ENCODE assay signal across 13 cellular contexts in genomic region chr3:189316296-189317019, GRCh38.
A peak's percentile ranks its signal among the peaks of the same experiment; 100 is the strongest.
DNase-seq lines count a peak whose midpoint lies in the region; ATAC-seq, FAIRE-seq and TF ChIP-seq lines count a peak whose summit lies in the region.
"Had no signal": no experiment of that assay in that cellular context is flagged by ENCODE, and none has a peak within 500 bp of the region (broad histone marks: within the 10 kb centered on the region; RNA-seq: fewer than 3 reads in every experiment).

No MANE protein-coding gene starts in this region.

- H3K36me3 Mint-ChIP-seq in natural killer cell treated with Interleukin-12 subunit alpha and Interleukin-12 subunit beta and Interleukin-15 and Interleukin-18, amount 100 ng/mL, for 72 hours = no peaks in the 10 kb centered on the region

- H3F3A ChIP-seq in GM23248 (ENCODE audit: insufficient read depth) = no peaks in the 10 kb centered on the region

- H3K9me3 Mint-ChIP-seq in natural killer cell treated with Interleukin-12 subunit alpha and Interleukin-12 subunit beta and Interleukin-15 and Interleukin-18, amount 100 ng/mL, for 72 hours = peaks cover 3% of the 10 kb centered on the region

- H3K27ac Mint-ChIP-seq in natural killer cell treated with Interleukin-12 subunit alpha and Interleukin-12 subunit beta and Interleukin-15 and Interleukin-18, amount 100 ng/mL, for 72 hours = no peak overlapping the region

- H3K9ac ChIP-seq in GM23248 = no peak overlapping the region

- WGBS in GM23248 (ENCODE audit: low coverage in 1 of 2, low lambda C conversion rate in 2 of 2, missing lambda C conversion rate in 2 of 2), 2 experiments = 87 to 91% methylated on average over 6 of the region's 6 CpGs

- no peak overlapping the region for H3K27ac ChIP-seq in GM23248

- TF ChIP-seq CTCF in bronchial epithelial cell (IDR thresholded peaks at IDR 0.05; ENCODE audit: insufficient read depth, low read length, severe bottlenecking) = no peak

- no peaks in the 10 kb centered on the region for H3K4me1 Mint-ChIP-seq in natural killer cell treated with Interleukin-12 subunit alpha and Interleukin-12 subunit beta and Interleukin-15 and Interleukin-18, amount 100 ng/mL, for 72 hours (ENCODE audit: low read depth in 2 of 2)

- peak; percentile 84 for FAIRE-seq in bronchial epithelial cell (lab: Jason Lieb, UNC)
- FAIRE-seq: A204.1, G401.6 had no signal

- H3K36me3 ChIP-seq in bronchial epithelial cell (ENCODE audit: control insufficient read depth, insufficient read depth, low read length) = no peaks in the 10 kb centered on the region
- no peaks in the 10 kb centered on the region for H3K36me3 ChIP-seq in GM23248 (ENCODE audit: low read depth)

- H2AFZ ChIP-seq in GM23248 = no peak overlapping the region

- H3K4me1 ChIP-seq in GM23248 (ENCODE audit: insufficient read depth) = no peaks in the 10 kb centered on the region

- DNase-seq in NCI-H524 treated with DMSO at 0.1 percent for 48 hours (lab: John Stamatoyannopoulos, UW) = peak; percentile 4
- DNase-seq in NCI-H524 (lab: John Stamatoyannopoulos, UW) = no peak
- DNase-seq in NCI-H2029 treated with DMSO at 0.1 percent for 48 hours (lab: John Stamatoyannopoulos, UW) = peak; percentile 90
- peak; percentile 92 for DNase-seq in bronchial epithelial cell (ENCODE audit: low read depth)
- peak; percentile 52 for DNase-seq in retina
- DNase-seq in NCI-H446 treated with DMSO at 0.1 percent for 48 hours (lab: John Stamatoyannopoulos, UW) = no peak
- DNase-seq in natural killer cell treated with Interleukin-12 subunit alpha and Interleukin-12 subunit beta and Interleukin-15 and Interleukin-18, amount 100 ng/mL, for 72 hours (ENCODE audit: low spot score) = no peak
- no peak for DNase-seq in GM23248
- DNase-seq: anterior cingulate cortex, GOT3, left ventricle myocardium superior had no signal

- H3K4me3 Mint-ChIP-seq in natural killer cell treated with Interleukin-12 subunit alpha and Interleukin-12 subunit beta and Interleukin-15 and Interleukin-18, amount 100 ng/mL, for 72 hours = no peak overlapping the region

- H3K4me2 ChIP-seq in GM23248 (ENCODE audit: unreplicated experiment) = no peak overlapping the region

- no peaks in the 10 kb centered on the region for H3K27me3 ChIP-seq in bronchial epithelial cell (ENCODE audit: control insufficient read depth, insufficient read depth, low read length)
- no peaks in the 10 kb centered on the region for H3K27me3 ChIP-seq in GM23248 (replicated peaks; ENCODE audit: insufficient read depth)

- ATAC-seq in natural killer cell treated with Interleukin-12 subunit alpha and Interleukin-12 subunit beta and Interleukin-15 and Interleukin-18, amount 100 ng/mL, for 72 hours = no peak
- ATAC-seq: left ventricle myocardium superior had no signal

- peaks cover 0 to 6% of the 10 kb centered on the region in 2 donors for H3K27me3 Mint-ChIP-seq in natural killer cell treated with Interleukin-12 subunit alpha and Interleukin-12 subunit beta and Interleukin-15 and Interleukin-18, amount 100 ng/mL, for 72 hours

- no peaks in the 10 kb centered on the region for H3K79me2 ChIP-seq in GM23248 (ENCODE audit: insufficient read depth)

- H4K20me1 ChIP-seq in GM23248 (ENCODE audit: insufficient read depth) = no peaks in the 10 kb centered on the region

- in situ Hi-C loops in GM23248 (cut with MboI) = no loop called here

- H3K9me3 ChIP-seq in GM23248 (ENCODE audit: low read depth) = no peaks in the 10 kb centered on the region

- H3K4me3 ChIP-seq in bronchial epithelial cell (ENCODE audit: low read depth, low read length) (no peak overlapping the region), GM23248 (no peak overlapping the region)

- 0 out of 2 replicates have a peak, but pooled peaks cover 4% of the 10 kb centered on the region for H3K9me2 ChIP-seq in GM23248 (ENCODE audit: insufficient read depth)

Comparison
In these comparisons a context has a peak if more than half of its experiments do, and no peak if none do; other contexts are left out.
1. DNase-seq: peak in NCI-H524 treated with DMSO at 0.1 percent for 48 hours (single experiment), NCI-H2029 treated with DMSO at 0.1 percent for 48 hours (single experiment), bronchial epithelial cell (single experiment) and retina (single experiment); none in NCI-H524 (0 of 2), NCI-H446 treated with DMSO at 0.1 percent for 48 hours (single experiment), natural killer cell treated with Interleukin-12 subunit alpha and Interleukin-12 subunit beta and Interleukin-15 and Interleukin-18, amount 100 ng/mL, for 72 hours (single experiment) and GM23248 (single experiment).